ENCODE assay signal across 8 cellular contexts in genomic region chr5:125630260-125630659, GRCh38.
"Had no signal": no experiment of that assay in that cellular context is flagged by ENCODE, and none has a peak within 500 bp of the region (broad histone marks: within the 10 kb centered on the region; RNA-seq: fewer than 3 reads in every experiment).

No MANE protein-coding gene starts in this region.

- H3K27ac ChIP-seq: KMS-11 had no signal

- H3K4me3 ChIP-seq: GM23338 had no signal

- H3K9ac ChIP-seq: KMS-11 had no signal

- DNase-seq: H9, HCEC 1CT, KBM-7 had no signal

- ATAC-seq: GM23338 had no signal

- H3K4me2 ChIP-seq: GM23338, KMS-11 had no signal

- FAIRE-seq: H1, H54, HTR-8/SVneo had no signal
